In the genomic region with DNA sequence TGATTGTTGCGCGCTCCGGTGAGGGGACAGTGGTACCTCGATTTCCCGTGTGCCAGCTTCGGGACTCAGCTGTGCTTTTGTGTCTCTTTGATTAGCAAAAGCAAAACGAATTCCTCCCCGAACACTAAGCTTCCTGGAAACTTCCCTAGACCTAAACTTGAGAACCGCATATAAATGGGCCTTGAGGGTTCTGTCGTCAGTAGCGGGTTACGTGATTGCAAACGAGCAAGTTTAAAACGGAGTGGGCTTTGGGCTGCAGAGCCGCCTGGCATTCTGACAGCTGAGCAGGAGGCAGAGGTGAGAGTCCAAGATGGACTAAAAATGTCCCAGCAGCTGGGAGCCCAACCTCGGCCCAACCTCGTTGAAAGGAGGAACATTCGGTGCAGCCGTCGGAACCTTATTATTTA, we compare ENCODE assay signal across 8 cellular contexts. TPM values are rescaled to one million over a fixed set of nuclear protein-coding genes. Genes with fewer than 3 reads are reported as not detected.
A peak's percentile ranks its signal among the peaks of the same experiment; 100 is the strongest.
DNase-seq lines count a peak whose midpoint lies in the region; FAIRE-seq and TF ChIP-seq lines count a peak whose summit lies in the region.

No MANE protein-coding gene starts in this region.

- H3K27ac ChIP-seq in keratinocyte (ENCODE audit: control insufficient read depth, insufficient read depth, low read length), result peak overlapping the region; percentile 67

- no peaks in the 10 kb centered on the region for H3K36me3 ChIP-seq in bronchial epithelial cell (ENCODE audit: control insufficient read depth, insufficient read depth, low read length)
- no peaks in the 10 kb centered on the region for H3K36me3 ChIP-seq in keratinocyte (ENCODE audit: control insufficient read depth in 2 of 2, extremely low read depth in 1 of 2, insufficient read depth in 2 of 2, low read length in 2 of 2)

- TF ChIP-seq CTCF in bronchial epithelial cell (IDR thresholded peaks at IDR 0.05; ENCODE audit: insufficient read depth, low read length, severe bottlenecking) (no peak), keratinocyte (optimal IDR thresholded peaks at IDR 0.05 in 1 of 3, IDR thresholded peaks at IDR 0.05 in 1 of 3, conservative IDR thresholded peaks at IDR 0.05 in 1 of 3; ENCODE audit: extremely low read depth in 1 of 3, insufficient read depth in 2 of 3, low read length in 3 of 3) (no peak)

- H3K9me3 ChIP-seq in keratinocyte (ENCODE audit: control insufficient read depth, low read depth, low read length), result no peaks in the 10 kb centered on the region

- peak overlapping the region; percentile 82 for H3K9ac ChIP-seq in keratinocyte (ENCODE audit: control insufficient read depth, extremely low read depth, insufficient read depth, low read length)

- H4K20me1 ChIP-seq in keratinocyte (ENCODE audit: control insufficient read depth, extremely low read depth, insufficient read depth, low read length), result no peaks in the 10 kb centered on the region

- FAIRE-seq in bronchial epithelial cell (lab: Jason Lieb, UNC) (no peak), keratinocyte (lab: Jason Lieb, UNC) (no peak)

- H3K9me1 ChIP-seq in keratinocyte (ENCODE audit: control insufficient read depth, extremely low read depth, insufficient read depth, low read length), result no peaks in the 10 kb centered on the region

- dilution Hi-C loops in keratinocyte (cut with MboI; ENCODE audit: extremely low pct_ligation_motif_present, low sequenced_read_pairs), result no loop called here

- H3K4me2 ChIP-seq in keratinocyte (ENCODE audit: control insufficient read depth, extremely low read depth, insufficient read depth, low read depth, low read length), result peak overlapping the region; percentile 91

- peaks cover 16% of the 10 kb centered on the region for H3K79me2 ChIP-seq in keratinocyte (ENCODE audit: control insufficient read depth, insufficient read depth, low read length)

- H3K27me3 ChIP-seq in bronchial epithelial cell (ENCODE audit: control insufficient read depth, insufficient read depth, low read length) (no peaks in the 10 kb centered on the region), keratinocyte (ENCODE audit: control insufficient read depth, extremely low read depth, insufficient read depth, low read length) (no peaks in the 10 kb centered on the region)

- H3K4me3 ChIP-seq in bronchial epithelial cell (ENCODE audit: low read depth, low read length) (peak overlapping the region; percentile 64), keratinocyte (ENCODE audit: control insufficient read depth in 2 of 3, extremely low read depth in 1 of 3, insufficient read depth in 2 of 3, low read depth in 1 of 3, low read length in 3 of 3) (peak overlapping the region; percentile 62 to 88 (median 85))

- H3K4me1 ChIP-seq in keratinocyte (ENCODE audit: control insufficient read depth, extremely low read depth, insufficient read depth, low read length), result peaks cover 8% of the 10 kb centered on the region

- DNase-seq in stimulated activated naive CD4-positive, alpha-beta T cell (lab: John Stamatoyannopoulos, UW), result peak in 5 of 6 experiments; percentile 4 to 54 (median 25)
- DNase-seq in stimulated activated naive CD4-positive, alpha-beta T cell treated with Interleukin-2 at 50 U/mL for 16 hours (lab: John Stamatoyannopoulos, UW), result no peak
- DNase-seq in OCI-M1 (lab: John Stamatoyannopoulos, UW) (peak; percentile 71), bronchial epithelial cell (ENCODE audit: low read depth) (no peak), keratinocyte (ENCODE audit: low read depth, low spot score) (no peak), AML-193 (lab: John Stamatoyannopoulos, UW) (no peak), D341Med (ENCODE audit: low spot score) (no peak)
- DNase-seq in stimulated activated CD8-positive, alpha-beta memory T cell treated with anti-CD3 and anti-CD28 coated beads, Interleukin-7, amount 100 ng/mL, for 24 hours (ENCODE audit: low read depth), result peak; percentile 2

- peak overlapping the region; percentile 91 for H2AFZ ChIP-seq in keratinocyte (ENCODE audit: control insufficient read depth, low read length)

RNA-seq across cellular contexts. Expression of a gene that starts 1.2 kb away (rescaled TPM):
- total RNA-seq in bronchial epithelial cell, result 11.6 and 15.0 TPM in 2 replicates
- 8.6 to 10.7 TPM (median 9.2 TPM) in 3 replicates for polyA plus RNA-seq in keratinocyte
- polyA plus RNA-seq in keratinocyte (2011; ENCODE audit: low read depth), result 8.3 TPM
- 3.8 and 8.9 TPM in 2 replicates for polyA plus RNA-seq in keratinocyte (2011; cell fraction: cytosol; rRNA removed)
- 14.6 and 17.3 TPM in 2 replicates for polyA plus RNA-seq in keratinocyte (2011; cell fraction: nucleus; rRNA removed)
- 6.2 and 8.5 TPM in 2 replicates for polyA plus RNA-seq in keratinocyte (2012; ENCODE audit: low replicate concordance)
- polyA minus RNA-seq in keratinocyte, result 3.8 to 16.7 TPM (median 12.2 TPM) in 3 replicates
- 5.6 TPM for polyA minus RNA-seq in keratinocyte (2011; cell fraction: cytosol; rRNA and poly(A)+ RNA removed)
- polyA minus RNA-seq in keratinocyte (2011; cell fraction: nucleus; rRNA and poly(A)+ RNA removed), result 14.2 and 21.9 TPM in 2 replicates

Comparison
In these comparisons a context has a peak if more than half of its experiments do, and no peak if none do; other contexts are left out.
1. DNase-seq: peak in stimulated activated naive CD4-positive, alpha-beta T cell (5 of 6), OCI-M1 (single experiment) and stimulated activated CD8-positive, alpha-beta memory T cell treated with anti-CD3 and anti-CD28 coated beads, Interleukin-7, amount 100 ng/mL, for 24 hours (single experiment); none in stimulated activated naive CD4-positive, alpha-beta T cell treated with Interleukin-2 at 50 U/mL for 16 hours (single experiment), bronchial epithelial cell (single experiment), keratinocyte (single experiment), AML-193 (0 of 2) and D341Med (single experiment).